In genomic region chr1:42692461-42692860, GRCh38 we compare ENCODE assay signal across 1 cellular context.
TF ChIP-seq lines count a peak whose summit lies in the region.

No MANE protein-coding gene starts in this region.

TF ChIP-seq in HepG2, 621 proteins besides CTCF, POLR2A, EP300 and RAD21:
- no peak for TF ChIP-seq ZNF570 (CRISPR knock-in tag; IDR thresholded peaks at IDR 0.05; ENCODE audit: borderline replicate concordance)
- TF ChIP-seq SMAD9 (CRISPR knock-in tag; IDR thresholded peaks at IDR 0.05) = no peak
- TF ChIP-seq, protein P1, sequence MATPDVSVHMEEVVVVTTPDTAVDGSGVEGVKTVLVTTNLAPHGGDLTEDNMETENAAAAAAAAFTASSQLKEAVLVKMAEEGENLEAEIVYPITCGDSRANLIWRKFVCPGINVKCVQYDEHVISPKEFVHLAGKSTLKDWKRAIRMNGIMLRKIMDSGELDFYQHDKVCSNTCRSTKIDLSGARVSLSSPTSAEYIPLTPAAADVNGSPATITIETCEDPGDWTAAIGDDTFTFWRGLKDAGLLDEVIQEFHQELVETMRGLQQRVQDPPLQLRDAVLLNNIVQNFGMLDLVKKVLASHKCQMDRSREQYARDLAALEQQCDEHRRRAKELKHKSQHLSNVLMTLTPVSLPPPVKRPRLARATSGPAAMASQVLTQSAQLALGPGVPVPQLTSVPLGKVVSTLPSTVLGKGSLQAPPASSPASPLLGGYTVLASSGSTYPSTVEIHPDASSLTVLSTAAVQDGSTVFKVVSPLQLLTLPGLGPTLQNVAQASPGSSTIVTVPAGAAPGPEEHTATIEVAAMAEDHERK (CRISPR knock-in tag; IDR thresholded peaks at IDR 0.05; ENCODE audit: low read depth) = no peak
- TF ChIP-seq, protein P2, sequence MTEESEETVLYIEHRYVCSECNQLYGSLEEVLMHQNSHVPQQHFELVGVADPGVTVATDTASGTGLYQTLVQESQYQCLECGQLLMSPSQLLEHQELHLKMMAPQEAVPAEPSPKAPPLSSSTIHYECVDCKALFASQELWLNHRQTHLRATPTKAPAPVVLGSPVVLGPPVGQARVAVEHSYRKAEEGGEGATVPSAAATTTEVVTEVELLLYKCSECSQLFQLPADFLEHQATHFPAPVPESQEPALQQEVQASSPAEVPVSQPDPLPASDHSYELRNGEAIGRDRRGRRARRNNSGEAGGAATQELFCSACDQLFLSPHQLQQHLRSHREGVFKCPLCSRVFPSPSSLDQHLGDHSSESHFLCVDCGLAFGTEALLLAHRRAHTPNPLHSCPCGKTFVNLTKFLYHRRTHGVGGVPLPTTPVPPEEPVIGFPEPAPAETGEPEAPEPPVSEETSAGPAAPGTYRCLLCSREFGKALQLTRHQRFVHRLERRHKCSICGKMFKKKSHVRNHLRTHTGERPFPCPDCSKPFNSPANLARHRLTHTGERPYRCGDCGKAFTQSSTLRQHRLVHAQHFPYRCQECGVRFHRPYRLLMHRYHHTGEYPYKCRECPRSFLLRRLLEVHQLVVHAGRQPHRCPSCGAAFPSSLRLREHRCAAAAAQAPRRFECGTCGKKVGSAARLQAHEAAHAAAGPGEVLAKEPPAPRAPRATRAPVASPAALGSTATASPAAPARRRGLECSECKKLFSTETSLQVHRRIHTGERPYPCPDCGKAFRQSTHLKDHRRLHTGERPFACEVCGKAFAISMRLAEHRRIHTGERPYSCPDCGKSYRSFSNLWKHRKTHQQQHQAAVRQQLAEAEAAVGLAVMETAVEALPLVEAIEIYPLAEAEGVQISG (CRISPR knock-in tag; IDR thresholded peaks at IDR 0.05) = no peak
- no peak for TF ChIP-seq GRHL1 (CRISPR knock-in tag; conservative IDR thresholded peaks at IDR 0.05)
- no peak for TF ChIP-seq POGZ (CRISPR knock-in tag; IDR thresholded peaks at IDR 0.05)
- no peak for TF ChIP-seq ZXDC (CRISPR knock-in tag; IDR thresholded peaks at IDR 0.05)
- TF ChIP-seq CCAR2 (optimal IDR thresholded peaks at IDR 0.05; ENCODE audit: low read depth, low read length) = no peak
- TF ChIP-seq, protein P3, sequence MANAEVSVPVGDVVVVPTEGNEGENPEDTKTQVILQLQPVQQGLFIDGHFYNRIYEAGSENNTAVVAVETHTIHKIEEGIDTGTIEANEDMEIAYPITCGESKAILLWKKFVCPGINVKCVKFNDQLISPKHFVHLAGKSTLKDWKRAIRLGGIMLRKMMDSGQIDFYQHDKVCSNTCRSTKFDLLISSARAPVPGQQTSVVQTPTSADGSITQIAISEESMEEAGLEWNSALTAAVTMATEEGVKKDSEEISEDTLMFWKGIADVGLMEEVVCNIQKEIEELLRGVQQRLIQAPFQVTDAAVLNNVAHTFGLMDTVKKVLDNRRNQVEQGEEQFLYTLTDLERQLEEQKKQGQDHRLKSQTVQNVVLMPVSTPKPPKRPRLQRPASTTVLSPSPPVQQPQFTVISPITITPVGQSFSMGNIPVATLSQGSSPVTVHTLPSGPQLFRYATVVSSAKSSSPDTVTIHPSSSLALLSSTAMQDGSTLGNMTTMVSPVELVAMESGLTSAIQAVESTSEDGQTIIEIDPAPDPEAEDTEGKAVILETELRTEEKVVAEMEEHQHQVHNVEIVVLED (CRISPR knock-in tag; IDR thresholded peaks at IDR 0.05; ENCODE audit: borderline replicate concordance) = no peak
- TF ChIP-seq ZNF589 (CRISPR knock-in tag; conservative IDR thresholded peaks at IDR 0.05) = no peak
- TF ChIP-seq ZFYVE20 (CRISPR knock-in tag; IDR thresholded peaks at IDR 0.05; ENCODE audit: borderline replicate concordance, low read depth) = no peak
- TF ChIP-seq PAF1 (CRISPR knock-in tag; IDR thresholded peaks at IDR 0.05) = no peak
- no peak for TF ChIP-seq TBL1XR1 (IDR thresholded peaks at IDR 0.05; ENCODE audit: borderline replicate concordance, low read length, partially characterized antibody)
- no peak for TF ChIP-seq TOPORS (CRISPR knock-in tag; IDR thresholded peaks at IDR 0.05)
- TF ChIP-seq, protein P4, sequence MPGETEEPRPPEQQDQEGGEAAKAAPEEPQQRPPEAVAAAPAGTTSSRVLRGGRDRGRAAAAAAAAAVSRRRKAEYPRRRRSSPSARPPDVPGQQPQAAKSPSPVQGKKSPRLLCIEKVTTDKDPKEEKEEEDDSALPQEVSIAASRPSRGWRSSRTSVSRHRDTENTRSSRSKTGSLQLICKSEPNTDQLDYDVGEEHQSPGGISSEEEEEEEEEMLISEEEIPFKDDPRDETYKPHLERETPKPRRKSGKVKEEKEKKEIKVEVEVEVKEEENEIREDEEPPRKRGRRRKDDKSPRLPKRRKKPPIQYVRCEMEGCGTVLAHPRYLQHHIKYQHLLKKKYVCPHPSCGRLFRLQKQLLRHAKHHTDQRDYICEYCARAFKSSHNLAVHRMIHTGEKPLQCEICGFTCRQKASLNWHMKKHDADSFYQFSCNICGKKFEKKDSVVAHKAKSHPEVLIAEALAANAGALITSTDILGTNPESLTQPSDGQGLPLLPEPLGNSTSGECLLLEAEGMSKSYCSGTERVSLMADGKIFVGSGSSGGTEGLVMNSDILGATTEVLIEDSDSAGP (CRISPR knock-in tag; IDR thresholded peaks at IDR 0.05; ENCODE audit: borderline replicate concordance) = no peak
- no peak for TF ChIP-seq PAX8 (CRISPR knock-in tag; IDR thresholded peaks at IDR 0.05; ENCODE audit: borderline replicate concordance)
- no peak for TF ChIP-seq BRD4 (CRISPR knock-in tag; IDR thresholded peaks at IDR 0.05)
